Comparison of ENCODE assay signal across 8 cellular contexts in the genomic region with DNA sequence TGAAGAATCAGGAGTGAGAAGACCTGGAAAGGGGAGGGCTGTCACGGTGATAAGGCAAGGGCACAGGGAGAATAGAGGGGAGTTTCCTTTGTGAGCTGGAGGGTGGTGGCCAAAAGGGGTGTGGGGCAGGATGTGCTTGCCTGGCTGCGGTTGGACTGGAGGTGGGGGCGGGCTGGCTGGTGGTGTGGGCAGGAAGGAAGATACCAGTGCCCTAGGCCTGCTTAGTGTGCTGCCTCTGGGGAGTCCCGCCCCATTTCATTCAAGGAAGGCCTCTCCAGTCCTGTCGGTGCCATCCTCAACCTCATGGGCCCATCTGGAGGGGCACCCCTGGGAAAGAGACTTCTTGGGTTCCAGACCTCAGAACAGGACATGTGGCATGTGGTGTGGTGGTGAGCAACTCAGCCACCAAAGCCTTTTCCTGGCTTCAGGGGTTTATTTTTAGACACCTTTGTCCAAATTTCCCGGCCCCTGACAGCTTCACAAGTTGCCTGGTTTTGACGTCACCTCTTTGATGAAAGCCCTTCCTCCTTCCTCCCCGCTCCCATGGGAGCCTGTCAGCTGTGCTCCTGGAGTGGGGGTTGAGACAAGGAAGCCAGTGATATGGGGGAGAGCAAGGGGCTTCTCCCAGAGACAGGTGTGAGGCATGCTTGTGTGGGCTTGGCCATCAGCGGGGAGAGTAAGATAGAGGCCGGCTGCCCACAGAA. TPM values are rescaled to one million over a fixed set of nuclear protein-coding genes. Genes with fewer than 3 reads are reported as not detected.
DNase-seq lines count a peak whose midpoint lies in the region; ATAC-seq and TF ChIP-seq lines count a peak whose summit lies in the region.

No MANE protein-coding gene starts in this region.

- no peaks in the 10 kb centered on the region for H3K36me3 ChIP-seq in GM23338 (ENCODE audit: insufficient read depth)
- peaks cover 49% of the 10 kb centered on the region for H3K36me3 ChIP-seq in RWPE2 (ENCODE audit: low read depth)
- peaks cover 9% of the 10 kb centered on the region for H3K36me3 ChIP-seq in iPS-15b (ENCODE audit: control insufficient read depth, insufficient read depth, low read length)

- H4K20me1 ChIP-seq in GM23338 (replicated peaks; ENCODE audit: insufficient read depth) = no peaks in the 10 kb centered on the region

- peaks cover 28% of the 10 kb centered on the region for H3K27me3 Mint-ChIP-seq in GM23338 (ENCODE audit: insufficient read depth, low read depth, poor library complexity)

- no peaks in the 10 kb centered on the region for H3K27me3 ChIP-seq in GM23338 (ENCODE audit: insufficient read depth)
- no peaks in the 10 kb centered on the region for H3K27me3 ChIP-seq in RWPE2 (ENCODE audit: insufficient read depth, poor library complexity, severe bottlenecking)
- H3K27me3 ChIP-seq in iPS-15b (ENCODE audit: control insufficient read depth, insufficient read depth, low read length) = no peaks in the 10 kb centered on the region

- ATAC-seq in GM23338 (no peak), RWPE2 (ENCODE audit: low read depth) (peak; percentile 69)

- DNase-seq in AML-193 (lab: John Stamatoyannopoulos, UW) = peak; percentile 87 to 89
- no peak for DNase-seq in GM23338 (ENCODE audit: low spot score)
- no peak for DNase-seq in RWPE2 (ENCODE audit: low spot score)
- DNase-seq in activated naive CD4-positive, alpha-beta T cell (lab: John Stamatoyannopoulos, UW) = peak in 3 of 4 experiments; percentile 20 to 65 (median 64)
- peak; percentile 55 to 68 (median 68) for DNase-seq in stimulated activated CD4-positive, alpha-beta T cell treated with anti-CD3 and anti-CD28 coated beads, TNF-alpha, amount 100 ng/mL, for 48 hours (ENCODE audit: low read depth in 3 of 3)
- DNase-seq in NCI-H2227 (lab: John Stamatoyannopoulos, UW; ENCODE audit: unreplicated experiment) = no peak
- DNase-seq in NCI-H1417 (lab: John Stamatoyannopoulos, UW) = no peak

- no peak overlapping the region for H3K4me3 Mint-ChIP-seq in GM23338

- H2AFZ ChIP-seq in GM23338 = no peak overlapping the region

- peaks cover 7% of the 10 kb centered on the region for H3K36me3 Mint-ChIP-seq in GM23338 (ENCODE audit: low read depth)

- H3K4me1 ChIP-seq in GM23338 (ENCODE audit: insufficient read depth) (no peaks in the 10 kb centered on the region; the same call in none of the 2 replicates), RWPE2 (ENCODE audit: insufficient read depth, poor library complexity, severe bottlenecking) (peaks cover 4% of the 10 kb centered on the region), iPS-15b (ENCODE audit: control insufficient read depth, insufficient read depth, low read length) (no peaks in the 10 kb centered on the region)

- no peaks in the 10 kb centered on the region for H3K9me2 ChIP-seq in GM23338 (ENCODE audit: insufficient read depth)

- H3K4me1 Mint-ChIP-seq in GM23338 = peaks cover 19% of the 10 kb centered on the region

- H3K79me2 ChIP-seq in GM23338 (replicated peaks; ENCODE audit: insufficient read depth) = no peaks in the 10 kb centered on the region

- H3K9me3 ChIP-seq in RWPE2 (ENCODE audit: severe bottlenecking) (no peaks in the 10 kb centered on the region), iPS-15b (ENCODE audit: control insufficient read depth, insufficient read depth, low read length) (no peaks in the 10 kb centered on the region)

- H3K27ac ChIP-seq in GM23338 (ENCODE audit: low read depth) (no peak overlapping the region), RWPE2 (ENCODE audit: poor library complexity, severe bottlenecking) (no peak overlapping the region)

- H3F3A ChIP-seq in GM23338 (replicated peaks; ENCODE audit: low read depth) = no peaks in the 10 kb centered on the region

- no peaks in the 10 kb centered on the region for H3K9me3 Mint-ChIP-seq in GM23338

- no peak overlapping the region for H3K4me2 ChIP-seq in GM23338

- H3K4me3 ChIP-seq in GM23338 (no peak overlapping the region), RWPE2 (ENCODE audit: severe bottlenecking) (no peak overlapping the region), iPS-15b (ENCODE audit: low read depth, low read length) (no peak overlapping the region)

- TF ChIP-seq CTCF in GM23338 (conservative IDR thresholded peaks at IDR 0.05; ENCODE audit: low read depth in 2 of 2) (no peak), RWPE2 (IDR thresholded peaks at IDR 0.05; ENCODE audit: poor library complexity, severe bottlenecking) (no peak)

- H3K9ac ChIP-seq in iPS-15b (ENCODE audit: low read depth, low read length) = peak overlapping the region; percentile 37

- peak overlapping the region; percentile 53; the same call in 1 of the 2 replicates for H3K27ac Mint-ChIP-seq in GM23338

TF ChIP-seq in GM23338, 12 proteins besides CTCF, POLR2A, EP300 and RAD21:
- no peak for TF ChIP-seq STAT1 (IDR thresholded peaks at IDR 0.05; ENCODE audit: unreplicated experiment)

RNA-seq across cellular contexts. Expression of gene TEX264, which starts 15.6 kb away (rescaled TPM):
- total RNA-seq in GM23338 (2014; rRNA removed; shearing (Covaris generic)) = 10.5 and 13.3 TPM in 2 replicates
- polyA plus RNA-seq in GM23338 (2016; fragmentation: Nextera tagmentation; extraction: Ambion mirVana) = 9.7 and 10.0 TPM in 2 replicates

RNA-seq across cellular contexts. Expression of gene GRM2, which starts 20.2 kb away (rescaled TPM):
- total RNA-seq in GM23338 (2014; rRNA removed; shearing (Covaris generic)) = 5.1 and 5.2 TPM in 2 replicates
- polyA plus RNA-seq in GM23338 (2016; fragmentation: Nextera tagmentation; extraction: Ambion mirVana) = 2.1 and 3.1 TPM in 2 replicates

Comparison
In these comparisons a context has a peak if more than half of its experiments do, and no peak if none do; other contexts are left out.
1. DNase-seq: peak in AML-193 (2 of 2), activated naive CD4-positive, alpha-beta T cell (3 of 4) and stimulated activated CD4-positive, alpha-beta T cell treated with anti-CD3 and anti-CD28 coated beads, TNF-alpha, amount 100 ng/mL, for 48 hours (3 of 3); none in GM23338 (single experiment), RWPE2 (single experiment), NCI-H2227 (single experiment) and NCI-H1417 (0 of 3).